14 cellular contexts compared by ENCODE assay signal in the genomic region with DNA sequence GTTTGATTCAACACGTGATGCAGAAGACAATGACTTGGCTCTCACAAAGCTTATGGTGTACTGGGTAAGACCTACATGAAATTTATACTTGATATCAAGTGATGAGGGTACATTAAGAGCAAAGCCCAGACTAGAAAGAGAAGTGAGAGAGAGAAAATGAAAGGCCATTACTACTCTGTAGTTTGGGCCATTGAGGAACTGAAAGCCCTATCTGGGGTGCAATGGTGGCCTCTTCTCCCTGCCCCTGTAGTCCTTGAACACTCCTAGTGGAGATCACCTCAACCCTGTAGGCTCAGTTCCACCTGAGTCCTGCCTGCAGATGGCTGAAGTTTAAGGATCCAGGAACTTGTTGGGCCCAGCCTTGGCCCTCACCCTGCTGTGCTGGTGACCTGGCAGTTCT.
A peak's percentile ranks its signal among the peaks of the same experiment; 100 is the strongest.
DNase-seq lines count a peak whose midpoint lies in the region; ATAC-seq, FAIRE-seq and TF ChIP-seq lines count a peak whose summit lies in the region.
"Had no signal": no experiment of that assay in that cellular context is flagged by ENCODE, and none has a peak within 500 bp of the region (broad histone marks: within the 10 kb centered on the region; RNA-seq: fewer than 3 reads in every experiment).

No MANE protein-coding gene starts in this region.

- TF ChIP-seq CTCF in OCI-LY3 (IDR thresholded peaks at IDR 0.05; ENCODE audit: low read depth, low read length) (no peak; the same call in 1 of the 2 replicates), pancreas (IDR thresholded peaks at IDR 0.05) (no peak), heart left ventricle (IDR thresholded peaks at IDR 0.05) (no peak)

- TF ChIP-seq POLR2A in heart left ventricle (IDR thresholded peaks at IDR 0.05) = no peak

- peak; percentile 74 for ATAC-seq in GM18508 (IDR thresholded peaks at IDR 0.05; ENCODE audit: insufficient read depth, unreplicated experiment)
- peak; percentile 85 for ATAC-seq in GM21360 (IDR thresholded peaks at IDR 0.05; ENCODE audit: unreplicated experiment)
- peak; percentile 62 for ATAC-seq in HG02884 (IDR thresholded peaks at IDR 0.05; ENCODE audit: unreplicated experiment)
- no peak for ATAC-seq in pancreas
- ATAC-seq in heart left ventricle = no peak

- peak overlapping the region; percentile 81 for H2AFZ ChIP-seq in OCI-LY3 (ENCODE audit: low read depth, low read length)

- H3K27me3 ChIP-seq in OCI-LY3 (ENCODE audit: low read depth, low read length) = no peaks in the 10 kb centered on the region
- no peaks in the 10 kb centered on the region for H3K27me3 ChIP-seq in pancreas
- no peaks in the 10 kb centered on the region for H3K27me3 ChIP-seq in SJCRH30
- no peaks in the 10 kb centered on the region for H3K27me3 ChIP-seq in heart left ventricle
- H3K27me3 ChIP-seq: suprapubic skin had no signal

- no peak for FAIRE-seq in pancreas (lab: Jason Lieb, UNC)

- peaks cover 35% of the 10 kb centered on the region for H3K4me1 ChIP-seq in OCI-LY3 (ENCODE audit: low read length)
- H3K4me1 ChIP-seq in pancreas = no peaks in the 10 kb centered on the region
- H3K4me1 ChIP-seq in SJCRH30 = no peaks in the 10 kb centered on the region
- H3K4me1 ChIP-seq in heart left ventricle = no peaks in the 10 kb centered on the region
- H3K4me1 ChIP-seq: left ventricle myocardium inferior, suprapubic skin had no signal

- no peaks in the 10 kb centered on the region for H3K79me2 ChIP-seq in OCI-LY3 (ENCODE audit: low read length)

- H3K27ac ChIP-seq in OCI-LY3 (ENCODE audit: low read length) (peak overlapping the region; percentile 65), pancreas (no peak overlapping the region), SJCRH30 (no peak overlapping the region), heart left ventricle (no peak overlapping the region)
- H3K27ac ChIP-seq: left ventricle myocardium inferior, suprapubic skin had no signal

- intact Hi-C loops in pancreas (cut with DNase I) (no loop called here), heart left ventricle (cut with DNase I) (no loop called here)

- WGBS in pancreas, 2 donors = 28 to 52% methylated on average over 1 of the region's 1 CpG
- WGBS in heart left ventricle, 4 donors = 55 to 69% (median 61%) methylated on average over 1 of the region's 1 CpG

- H3K36me3 ChIP-seq in OCI-LY3 (replicated peaks; ENCODE audit: low read depth, low read length) (peaks cover 3% of the 10 kb centered on the region), pancreas (no peaks in the 10 kb centered on the region), SJCRH30 (no peaks in the 10 kb centered on the region), heart left ventricle (no peaks in the 10 kb centered on the region)
- H3K36me3 ChIP-seq: left ventricle myocardium inferior, suprapubic skin had no signal

- no peaks in the 10 kb centered on the region for H4K20me1 ChIP-seq in OCI-LY3 (ENCODE audit: insufficient read depth, low read length)

- H3K9me3 ChIP-seq in OCI-LY3 (ENCODE audit: insufficient read depth, low read length) = no peaks in the 10 kb centered on the region
- no peaks in the 10 kb centered on the region for H3K9me3 ChIP-seq in pancreas
- no peaks in the 10 kb centered on the region for H3K9me3 ChIP-seq in SJCRH30 (replicated peaks)
- H3K9me3 ChIP-seq in heart left ventricle = no peaks in the 10 kb centered on the region
- H3K9me3 ChIP-seq: left ventricle myocardium inferior, suprapubic skin had no signal

- H3K4me2 ChIP-seq in OCI-LY3 (ENCODE audit: low read length) = peak overlapping the region; percentile 55

- H3K4me3 ChIP-seq in OCI-LY3 (ENCODE audit: low read length) = peak overlapping the region; percentile 5; the same call in 1 of the 2 replicates
- H3K4me3 ChIP-seq in pancreas = no peak overlapping the region
- no peak overlapping the region for H3K4me3 ChIP-seq in SJCRH30
- no peak overlapping the region for H3K4me3 ChIP-seq in heart left ventricle
- H3K4me3 ChIP-seq: left ventricle myocardium inferior, suprapubic skin had no signal

- H3K9ac ChIP-seq in OCI-LY3 (ENCODE audit: low read length) = peak overlapping the region; percentile 53

- no peak for DNase-seq in pancreas
- DNase-seq in SJCRH30 = no peak
- no peak for DNase-seq in heart left ventricle
- no peak for DNase-seq in activated CD4-positive, alpha-beta T cell treated with anti-CD3 and anti-CD28 coated beads, Interleukin-2, amount 50 U/mL, for 4 hours
- DNase-seq: activated CD4-positive, alpha-beta T cell treated with anti-CD3 and anti-CD28 coated beads for 1 hour; left ventricle myocardium inferior; NCI-H1694 treated with DMSO at 0.1 percent for 48 hours; NCI-H526 treated with DMSO at 0.1 percent for 48 hours; stimulated activated CD4-positive, alpha-beta T cell treated with anti-CD3 and anti-CD28 coated beads, Interleukin-15, amount 100 ng/mL, for 24 hours had no signal

Comparison
In these comparisons a context has a peak if more than half of its experiments do, and no peak if none do; other contexts are left out.
1. ATAC-seq: peak in GM18508 (single experiment), GM21360 (single experiment) and HG02884 (single experiment); none in pancreas (0 of 4) and heart left ventricle (0 of 4).